In genomic region chr5:15013654-15014463, GRCh38 we compare ENCODE assay signal across 9 cellular contexts.
DNase-seq lines count a peak whose midpoint lies in the region; ATAC-seq and TF ChIP-seq lines count a peak whose summit lies in the region.
"Had no signal": no experiment of that assay in that cellular context is flagged by ENCODE, and none has a peak within 500 bp of the region (broad histone marks: within the 10 kb centered on the region; RNA-seq: fewer than 3 reads in every experiment).

No MANE protein-coding gene starts in this region.

- no peaks in the 10 kb centered on the region for H3K4me1 Mint-ChIP-seq in immature natural killer cell
- H3K4me1 Mint-ChIP-seq: CD8-positive, alpha-beta memory T cell had no signal

- peaks cover 15% of the 10 kb centered on the region for H3K4me1 ChIP-seq in body of pancreas

- H3K9me3 ChIP-seq in body of pancreas = no peaks in the 10 kb centered on the region

- no peaks in the 10 kb centered on the region for H3K36me3 ChIP-seq in body of pancreas (replicated peaks in 1 of 2; ENCODE audit: insufficient read depth in 1 of 2, low read depth in 2 of 2)

- no peak overlapping the region for H3K27ac ChIP-seq in body of pancreas

- intact Hi-C loops in body of pancreas (cut with DNase I) = loop anchor here (5.0 kb wide), 1 partner anchor 287 kb away; no protein-coding TSS in a partner anchor

- H3K27me3 ChIP-seq in body of pancreas = no peaks in the 10 kb centered on the region

- peak in 6 of 7 experiments; percentile 63 to 78 (median 74) for TF ChIP-seq CTCF in body of pancreas (IDR thresholded peaks at IDR 0.05)

- no peaks in the 10 kb centered on the region for H3K36me3 Mint-ChIP-seq in immature natural killer cell
- H3K36me3 Mint-ChIP-seq: CD8-positive, alpha-beta memory T cell had no signal

- ATAC-seq in HG03342 (IDR thresholded peaks at IDR 0.05; ENCODE audit: unreplicated experiment) = peak; percentile 77
- ATAC-seq in body of pancreas = peak; percentile 76

- no peak overlapping the region for H3K4me3 ChIP-seq in body of pancreas

- no peak for TF ChIP-seq POLR2A in body of pancreas (IDR thresholded peaks at IDR 0.05)

- peaks cover 0 to 2% (median 0%) of the 10 kb centered on the region in 3 donors for H3K27me3 Mint-ChIP-seq in immature natural killer cell (ENCODE audit: low read depth in 3 of 3)

- no peaks in the 10 kb centered on the region for H3K9me3 Mint-ChIP-seq in immature natural killer cell
- H3K9me3 Mint-ChIP-seq: CD8-positive, alpha-beta memory T cell had no signal

- DNase-seq in NCI-H1436 (lab: John Stamatoyannopoulos, UW) (peak; percentile 32), NCI-H1436 treated with DMSO at 0.1 percent for 48 hours (lab: John Stamatoyannopoulos, UW) (no peak), NCI-H510A (lab: John Stamatoyannopoulos, UW) (peak; percentile 16), body of pancreas (peak in 1 of 4 donors; percentile 44), immature natural killer cell (peak; percentile 9 to 27 (median 10)), superior temporal gyrus (ENCODE audit: extremely low spot score) (peak; percentile 91)
- DNase-seq in activated effector memory CD4-positive, alpha-beta T cell treated with anti-CD3 and anti-CD28 coated beads, Interleukin-2, amount 50 U/mL, for 16 hours = no peak

- no peak overlapping the region for H3K27ac Mint-ChIP-seq in immature natural killer cell
- H3K27ac Mint-ChIP-seq: CD8-positive, alpha-beta memory T cell had no signal

- 35 to 40% methylated on average over 3 of the region's 3 CpGs for WGBS in body of pancreas, 2 donors

- no peak overlapping the region for H3K4me3 Mint-ChIP-seq in immature natural killer cell
- H3K4me3 Mint-ChIP-seq: CD8-positive, alpha-beta memory T cell had no signal

Comparison
In these comparisons a context has a peak if more than half of its experiments do, and no peak if none do; other contexts are left out.
1. DNase-seq: peak in NCI-H1436 (single experiment), NCI-H510A (single experiment), immature natural killer cell (3 of 3) and superior temporal gyrus (single experiment); none in NCI-H1436 treated with DMSO at 0.1 percent for 48 hours (single experiment) and activated effector memory CD4-positive, alpha-beta T cell treated with anti-CD3 and anti-CD28 coated beads, Interleukin-2, amount 50 U/mL, for 16 hours (single experiment).